19 cellular contexts compared by ENCODE assay signal in genomic region chr12:123258593-123258992, GRCh38.
"Had no signal": no experiment of that assay in that cellular context is flagged by ENCODE, and none has a peak within 500 bp of the region (broad histone marks: within the 10 kb centered on the region; RNA-seq: fewer than 3 reads in every experiment).

No MANE protein-coding gene starts in this region.

- H3K4me1 ChIP-seq: left lung had no signal

- H3K4me3 ChIP-seq: coronary artery, esophagus muscularis mucosa, gastrocnemius medialis, left lung, lung had no signal

- H3K27me3 Mint-ChIP-seq: activated CD4-positive, alpha-beta T cell treated with anti-CD3 and anti-CD28 coated beads, Interleukin-2, amount 10 ng/mL, durations not matched to agents 24 days and 14 days; activated naive CD8-positive, alpha-beta T cell; naive thymus-derived CD4-positive, alpha-beta T cell had no signal

- DNase-seq: activated CD4-positive, alpha-beta T cell treated with anti-CD3 and anti-CD28 coated beads, Interleukin-2, amount 10 ng/mL, durations not matched to agents 24 days and 14 days; activated CD8-positive, alpha-beta memory T cell treated with anti-CD3 and anti-CD28 coated beads, Interleukin-2, amount 50 U/mL, for 48 hours; activated gamma-delta T cell treated with Interleukin-2 at 50 U/mL for 16 hours; activated T-cell treated with anti-CD3 and anti-CD28 coated beads, Interleukin-2, amount 50 U/mL, for 72 hours; amniotic stem cell; cerebellar nuclear complex; gastrocnemius medialis; hippocampal formation; left lung; naive thymus-derived CD4-positive, alpha-beta T cell; stimulated activated CD4-positive, alpha-beta T cell treated with anti-CD3 and anti-CD28 coated beads, Interleukin-4, amount 100 ng/mL, for 24 hours; stimulated activated naive CD4-positive, alpha-beta T cell treated with Interleukin-2 at 50 U/mL for 16 hours; SW 1271 had no signal

- H3K9me3 ChIP-seq: esophagus muscularis mucosa, gastrocnemius medialis, left lung had no signal

- H3K4me3 Mint-ChIP-seq: activated CD4-positive, alpha-beta T cell treated with anti-CD3 and anti-CD28 coated beads, Interleukin-2, amount 10 ng/mL, durations not matched to agents 24 days and 14 days; activated naive CD8-positive, alpha-beta T cell; activated T-cell treated with anti-CD3 and anti-CD28 coated beads, Interleukin-2, amount 50 U/mL, for 72 hours; naive thymus-derived CD4-positive, alpha-beta T cell; neural crest cell had no signal

- ATAC-seq: activated CD4-positive, CD25-positive, alpha-beta regulatory T cell treated with anti-CD3 and anti-CD28 coated beads, Interleukin-2, amount 50 U/mL, for 24 hours; activated T-cell treated with anti-CD3 and anti-CD28 coated beads, Interleukin-2, amount 50 U/mL, for 72 hours; gastrocnemius medialis; naive thymus-derived CD4-positive, alpha-beta T cell had no signal

- H3K27me3 ChIP-seq: esophagus muscularis mucosa, gastrocnemius medialis, left lung had no signal

- H3K27ac ChIP-seq: coronary artery, esophagus muscularis mucosa, gastrocnemius medialis, left lung had no signal

- H3K27ac Mint-ChIP-seq: activated T-cell treated with anti-CD3 and anti-CD28 coated beads, Interleukin-2, amount 50 U/mL, for 72 hours had no signal

- H3K9me3 Mint-ChIP-seq: activated CD4-positive, alpha-beta T cell treated with anti-CD3 and anti-CD28 coated beads, Interleukin-2, amount 10 ng/mL, durations not matched to agents 24 days and 14 days; activated T-cell treated with anti-CD3 and anti-CD28 coated beads, Interleukin-2, amount 50 U/mL, for 72 hours; naive thymus-derived CD4-positive, alpha-beta T cell; neural crest cell had no signal
